Comparison of ENCODE assay signal across 22 cellular contexts in genomic region chr17:48014603-48015037, GRCh38. TPM values are rescaled to one million over a fixed set of nuclear protein-coding genes. Genes with fewer than 3 reads are reported as not detected.
A peak's percentile ranks its signal among the peaks of the same experiment; 100 is the strongest.
DNase-seq lines count a peak whose midpoint lies in the region; ATAC-seq, FAIRE-seq and TF ChIP-seq lines count a peak whose summit lies in the region.
"Had no signal": no experiment of that assay in that cellular context is flagged by ENCODE, and none has a peak within 500 bp of the region (broad histone marks: within the 10 kb centered on the region; RNA-seq: fewer than 3 reads in every experiment).

No MANE protein-coding gene starts in this region.

- no peaks in the 10 kb centered on the region for H3K9me3 ChIP-seq in neural progenitor cell (ENCODE audit: low read depth)
- H3K9me3 ChIP-seq: ascending aorta, esophagus muscularis mucosa, sigmoid colon, thoracic aorta had no signal

- H3K4me1 Mint-ChIP-seq in neural progenitor cell, result peaks cover 78% of the 10 kb centered on the region

- H2AFZ ChIP-seq in neural progenitor cell (replicated peaks), result peak overlapping the region; percentile 74

- peaks cover 59% of the 10 kb centered on the region for H3F3A ChIP-seq in neural progenitor cell (ENCODE audit: low read depth)

- H3K27me3 ChIP-seq in neural progenitor cell, result no peaks in the 10 kb centered on the region
- H3K27me3 ChIP-seq: ascending aorta had no signal

- peak overlapping the region; percentile 97 for H3K4me2 ChIP-seq in neural progenitor cell

- H4K20me1 ChIP-seq in neural progenitor cell (ENCODE audit: low read depth), result no peaks in the 10 kb centered on the region

- peak overlapping the region; percentile 95 for H3K27ac Mint-ChIP-seq in neural progenitor cell
- H3K27ac Mint-ChIP-seq: dendritic cell treated with granulocyte-macrophage colony-stimulating factor and Interleukin-4, amounts not matched to agents 40 ng/mL and 50 ng/mL, for 4 days; IgD-negative memory B cell; immature natural killer cell; T-helper 1 cell treated with Interleukin-12 subunit alpha and Interleukin-12 subunit beta and Interleukin-4 antibody, amounts not matched to agents 30 μg/mL and 1 μg/mL, for 36 hours had no signal

- H3K9me3 Mint-ChIP-seq in neural progenitor cell, result no peaks in the 10 kb centered on the region
- H3K9me3 Mint-ChIP-seq: dendritic cell treated with granulocyte-macrophage colony-stimulating factor and Interleukin-4, amounts not matched to agents 40 ng/mL and 50 ng/mL, for 4 days; IgD-negative memory B cell; immature natural killer cell; T-helper 1 cell treated with Interleukin-12 subunit alpha and Interleukin-12 subunit beta and Interleukin-4 antibody, amounts not matched to agents 30 μg/mL and 1 μg/mL, for 36 hours had no signal

- no peak overlapping the region for H3K27ac ChIP-seq in neural progenitor cell
- H3K27ac ChIP-seq: C4-2B, esophagus muscularis mucosa, RWPE1, sigmoid colon, thoracic aorta had no signal

- peak overlapping the region; percentile 53 for H3K4me3 Mint-ChIP-seq in neural progenitor cell
- H3K4me3 Mint-ChIP-seq: dendritic cell treated with granulocyte-macrophage colony-stimulating factor and Interleukin-4, amounts not matched to agents 40 ng/mL and 50 ng/mL, for 4 days; immature natural killer cell; T-helper 1 cell treated with Interleukin-12 subunit alpha and Interleukin-12 subunit beta and Interleukin-4 antibody, amounts not matched to agents 30 μg/mL and 1 μg/mL, for 36 hours had no signal

- ATAC-seq in SK-N-SH treated with all-trans-retinoic acid at 6 μM for 48 hours, result no peak; the same call in 2 of the 3 replicates
- ATAC-seq in GM18858 (IDR thresholded peaks at IDR 0.05; ENCODE audit: unreplicated experiment), result no peak
- ATAC-seq: GM12878 had no signal

- H3K36me3 ChIP-seq in neural progenitor cell, result no peaks in the 10 kb centered on the region
- H3K36me3 ChIP-seq: ascending aorta, esophagus muscularis mucosa, sigmoid colon, thoracic aorta had no signal

- TF ChIP-seq CTCF in neural progenitor cell (IDR thresholded peaks at IDR 0.05), result no peak

- H3K79me2 ChIP-seq in neural progenitor cell (ENCODE audit: low read depth), result no peaks in the 10 kb centered on the region

- FAIRE-seq in G401.6 (lab: Jason Lieb, UNC), result peak; percentile 95
- FAIRE-seq: GM12878 had no signal

- H3K4me1 ChIP-seq in neural progenitor cell, result peaks cover 65% of the 10 kb centered on the region

- H3K4me3 ChIP-seq in neural progenitor cell, result no peak overlapping the region
- H3K4me3 ChIP-seq: ascending aorta, esophagus muscularis mucosa, GM12878, sigmoid colon, thoracic aorta had no signal

- H3K27me3 Mint-ChIP-seq in neural progenitor cell (ENCODE audit: insufficient read depth, low read depth), result peaks cover 7% of the 10 kb centered on the region

- no peaks in the 10 kb centered on the region for H3K36me3 Mint-ChIP-seq in neural progenitor cell
- H3K36me3 Mint-ChIP-seq: IgD-negative memory B cell, immature natural killer cell had no signal

- DNase-seq in NCI-H1105 treated with DMSO at 0.1 percent for 48 hours (lab: John Stamatoyannopoulos, UW) (peak; percentile 67), neural progenitor cell (ENCODE audit: low spot score) (no peak), islet precursor cell (no peak)
- DNase-seq in activated effector memory CD4-positive, alpha-beta T cell treated with anti-CD3 and anti-CD28 coated beads, Interleukin-2, amount 50 U/mL, for 16 hours, result no peak
- DNase-seq: activated CD4-positive, CD25-positive, alpha-beta regulatory T cell; activated effector memory CD4-positive, alpha-beta T cell treated with Interleukin-2 at 50 U/mL for 16 hours; immature natural killer cell; NCI-H1092; NCI-H774; sigmoid colon had no signal

- H3K9ac ChIP-seq in neural progenitor cell, result no peak overlapping the region

TF ChIP-seq in SK-N-SH treated with all-trans-retinoic acid at 6 μM for 48 hours, 23 proteins besides CTCF, POLR2A, EP300 and RAD21:
- no peak for TF ChIP-seq ZNF565 (CRISPR knock-in tag; conservative IDR thresholded peaks at IDR 0.05; ENCODE audit: low read depth)
- TF ChIP-seq RARB (CRISPR knock-in tag; IDR thresholded peaks at IDR 0.05), result no peak
- no peak for TF ChIP-seq TSHZ2 (CRISPR knock-in tag; IDR thresholded peaks at IDR 0.05)
- TF ChIP-seq BACH2 (CRISPR knock-in tag; IDR thresholded peaks at IDR 0.05; ENCODE audit: borderline replicate concordance), result no peak
- peak; percentile 76 for TF ChIP-seq ZNF8 (CRISPR knock-in tag; IDR thresholded peaks at IDR 0.05)
- peak; percentile 73; the same call in 1 of the 2 replicates for TF ChIP-seq TCF4 (CRISPR knock-in tag; IDR thresholded peaks at IDR 0.05; ENCODE audit: borderline replicate concordance)
- TF ChIP-seq ZFP3 (CRISPR knock-in tag; IDR thresholded peaks at IDR 0.05), result no peak
- TF ChIP-seq ZNF70 (CRISPR knock-in tag; IDR thresholded peaks at IDR 0.05), result peak; percentile 14; the same call in 1 of the 2 replicates
- TF ChIP-seq OSR1 (CRISPR knock-in tag; IDR thresholded peaks at IDR 0.05), result no peak

RNA-seq across cellular contexts. Expression of gene COPZ2, which starts 23.0 kb away (rescaled TPM):
- total RNA-seq in neural progenitor cell (ENCODE audit: low replicate concordance), result 0.30 and 0.74 TPM in 2 replicates

RNA-seq across cellular contexts. Expression of gene NFE2L1, which starts 33.5 kb away (rescaled TPM):
- 73.4 and 104 TPM in 2 replicates for total RNA-seq in neural progenitor cell (ENCODE audit: low replicate concordance)

RNA-seq across cellular contexts. Expression of gene CDK5RAP3, which starts 43.7 kb away (rescaled TPM):
- total RNA-seq in neural progenitor cell (ENCODE audit: low replicate concordance), result 104 and 168 TPM in 2 replicates

RNA-seq across cellular contexts. Expression of gene PRR15L, which starts 56.9 kb away (rescaled TPM):
- total RNA-seq in neural progenitor cell (ENCODE audit: low replicate concordance), result not detected in 2 replicates
- total RNA-seq: ascending aorta, esophagus muscularis mucosa, GM12878 had no signal
